29 cellular contexts compared by ENCODE assay signal in genomic region chr3:13287833-13288232, GRCh38.
"Had no signal": no experiment of that assay in that cellular context is flagged by ENCODE, and none has a peak within 500 bp of the region (broad histone marks: within the 10 kb centered on the region; RNA-seq: fewer than 3 reads in every experiment).

No MANE protein-coding gene starts in this region.

- FAIRE-seq: colon, TTC549 had no signal

- H3K27ac Mint-ChIP-seq: activated CD4-positive, alpha-beta T cell treated with anti-CD3 and anti-CD28 coated beads, Interleukin-2, amount 10 ng/mL, durations not matched to agents 24 days and 14 days; activated CD8-positive, alpha-beta T cell treated with anti-CD3 and anti-CD28 coated beads, Interleukin-2, amount 10 ng/mL, durations not matched to agents 7 days and 5 days; activated naive CD4-positive, alpha-beta T cell treated with anti-CD3 and anti-CD28 coated beads, Interleukin-2, amount 10 ng/mL, durations not matched to agents 7 days and 5 days; activated naive CD8-positive, alpha-beta T cell treated with anti-CD3 and anti-CD28 coated beads for 36 hours; activated T-cell treated with anti-CD3 and anti-CD28 coated beads, Interleukin-2, amount 50 U/mL, for 24 hours; activated T-helper 2 cell treated with anti-CD3 and anti-CD28 coated beads, Interferon-gamma antibody, Interleukin-2, Interleukin-4, amounts not matched to agents 10 μg/mL and 5 μg/mL and 100 μg/mL, durations not matched to agents 14 hours and 24 hours and 36 hours; T-helper 1 cell treated with Interleukin-12 subunit alpha and Interleukin-12 subunit beta and Interleukin-4 antibody, amounts not matched to agents 30 μg/mL and 1 μg/mL, for 36 hours; T-helper 2 cell treated with Interferon-gamma antibody and Interleukin-4, amounts not matched to agents 5 μg/mL and 100 μg/mL, for 36 hours had no signal

- H3K4me3 ChIP-seq: SJSA1 had no signal

- H3K27ac ChIP-seq: brain microvascular endothelial cell, SJSA1 had no signal

- H3K4me1 ChIP-seq: SJSA1 had no signal

- H3K4me1 Mint-ChIP-seq: activated CD4-positive, alpha-beta T cell treated with anti-CD3 and anti-CD28 coated beads, Interleukin-2, amount 10 ng/mL, durations not matched to agents 24 days and 14 days; activated naive CD8-positive, alpha-beta T cell treated with anti-CD3 and anti-CD28 coated beads for 36 hours had no signal

- ATAC-seq: activated CD8-positive, alpha-beta T cell treated with anti-CD3 and anti-CD28 coated beads, Interleukin-2, amount 10 ng/mL, durations not matched to agents 7 days and 5 days; Panc1 had no signal

- H3K4me3 Mint-ChIP-seq: activated CD4-positive, alpha-beta T cell treated with anti-CD3 and anti-CD28 coated beads, Interleukin-2, amount 10 ng/mL, durations not matched to agents 24 days and 14 days; activated CD8-positive, alpha-beta T cell treated with anti-CD3 and anti-CD28 coated beads, Interleukin-2, amount 10 ng/mL, durations not matched to agents 7 days and 5 days; activated naive CD4-positive, alpha-beta T cell treated with anti-CD3 and anti-CD28 coated beads, Interleukin-2, amount 10 ng/mL, durations not matched to agents 7 days and 5 days; activated naive CD8-positive, alpha-beta T cell treated with anti-CD3 and anti-CD28 coated beads for 36 hours; activated T-cell treated with anti-CD3 and anti-CD28 coated beads, Interleukin-2, amount 50 U/mL, for 24 hours; T-helper 1 cell treated with Interleukin-12 subunit alpha and Interleukin-12 subunit beta and Interleukin-4 antibody, amounts not matched to agents 30 μg/mL and 1 μg/mL, for 36 hours; T-helper 2 cell treated with Interferon-gamma antibody and Interleukin-4, amounts not matched to agents 5 μg/mL and 100 μg/mL, for 36 hours had no signal

- H3K36me3 ChIP-seq: brain microvascular endothelial cell, SJSA1 had no signal

- H3K4me2 ChIP-seq: SK-N-SH had no signal

- H3K9ac ChIP-seq: SK-N-SH had no signal

- DNase-seq: activated CD4-positive, alpha-beta T cell treated with anti-CD3 and anti-CD28 coated beads, Interleukin-2, amount 10 ng/mL, durations not matched to agents 24 days and 14 days; activated CD4-positive, alpha-beta T cell treated with anti-CD3 and anti-CD28 coated beads, Interleukin-2, amount 50 U/mL, for 4 hours; activated CD8-positive, alpha-beta T cell treated with anti-CD3 and anti-CD28 coated beads, Interleukin-2, amount 10 ng/mL, durations not matched to agents 7 days and 5 days; activated gamma-delta T cell treated with Interleukin-2 at 50 U/mL for 16 hours; activated naive CD4-positive, alpha-beta T cell treated with anti-CD3 and anti-CD28 coated beads, Interleukin-2, amount 10 ng/mL, durations not matched to agents 7 days and 5 days; activated naive CD8-positive, alpha-beta T cell treated with anti-CD3 and anti-CD28 coated beads for 36 hours; activated T-cell treated with anti-CD3 and anti-CD28 coated beads, Interleukin-2, amount 50 U/mL, for 24 hours; amniotic stem cell; brain microvascular endothelial cell; central memory CD4-positive, alpha-beta T cell; NCI-H1092 treated with DMSO at 0.1 percent for 48 hours; NCI-H1417; NCI-H146; NCI-H187; NCI-H2081; NCI-H2171 treated with DMSO at 0.1 percent for 48 hours; NCI-H2227 treated with DMSO at 0.1 percent for 48 hours; NCI-H446; NCI-H510A treated with DMSO at 0.1 percent for 48 hours; RPMI8226; SHP77 treated with DMSO at 0.1 percent for 48 hours; SK-N-SH had no signal
